ENCODE assay signal across 8 cellular contexts in genomic region chr19:19203012-19203856, GRCh38. TPM values are rescaled to one million over a fixed set of nuclear protein-coding genes. Genes with fewer than 3 reads are reported as not detected.
DNase-seq lines count a peak whose midpoint lies in the region; ATAC-seq, FAIRE-seq and TF ChIP-seq lines count a peak whose summit lies in the region.

NR2C2AP (minus strand) TSS chr19:19203414; CDS start chr19:19203060, 354 bp downstream.

- POLR2A ChIA-PET in BJ (lab: Charles Lee): interaction anchor here (0.7 to 1.0 kb wide), 2 partner anchors 26 to 53 kb away, joined by 3 to 5 read pairs; no protein-coding TSS in a partner anchor

- H3K36me3 Mint-ChIP-seq in memory B cell: peaks cover 6% of the 10 kb centered on the region

- peaks cover 4% of the 10 kb centered on the region for H3K9me3 Mint-ChIP-seq in memory B cell

- FAIRE-seq in HTR-8/SVneo (lab: Jason Lieb, UNC): no peak

- H3K4me3 ChIP-seq in BJ (ENCODE audit: low read depth, low read length): peak within 1 kb of the TSS; percentile 55
- H3K4me3 ChIP-seq in NT2/D1 (ENCODE audit: insufficient read length, low read depth): peak within 1 kb of the TSS; percentile 93
- H3K4me3 ChIP-seq in effector memory CD4-positive, alpha-beta T cell (ENCODE audit: insufficient read depth, low read depth, low read length, poor library complexity, severe bottlenecking): peak within 1 kb of the TSS; percentile 80

- H3K27me3 ChIP-seq in BJ (ENCODE audit: control insufficient read depth, insufficient read depth, low read length) (no peaks in the 10 kb centered on the region), NT2/D1 (ENCODE audit: insufficient read depth, insufficient read length) (peaks cover 43% of the 10 kb centered on the region)
- no peaks in the 10 kb centered on the region for H3K27me3 ChIP-seq in effector memory CD4-positive, alpha-beta T cell (replicated peaks; ENCODE audit: control insufficient read depth, insufficient read depth, low read length, poor library complexity, severe bottlenecking)

- H3K4me1 Mint-ChIP-seq in memory B cell: peaks cover 19% of the 10 kb centered on the region

- H3K4me1 ChIP-seq in NT2/D1 (ENCODE audit: insufficient read depth, insufficient read length): peaks cover 11% of the 10 kb centered on the region
- H3K4me1 ChIP-seq in effector memory CD4-positive, alpha-beta T cell (ENCODE audit: control insufficient read depth, insufficient read depth, low read length, poor library complexity, severe bottlenecking): peaks cover 22% of the 10 kb centered on the region

- DNase-seq in BJ (ENCODE audit: low read depth) (peak; percentile 63), HTR-8/SVneo (ENCODE audit: insufficient read length, low spot score) (peak; percentile 97), NT2/D1 (ENCODE audit: low read depth, low spot score) (peak; percentile 79), memory B cell (ENCODE audit: low spot score in 2 of 2) (peak; percentile 79 to 85)
- DNase-seq in activated CD8-positive, alpha-beta memory T cell treated with anti-CD3 and anti-CD28 coated beads for 48 hours (ENCODE audit: low read depth in 2 of 3, low spot score in 2 of 3): peak; percentile 80 to 90 (median 88)
- peak; percentile 83 to 87 (median 86) for DNase-seq in effector memory CD4-positive, alpha-beta T cell
- DNase-seq in stimulated activated CD8-positive, alpha-beta memory T cell treated with anti-CD3 and anti-CD28 coated beads, Interleukin-12 subunit alpha, Interleukin-12 subunit beta, amount 100 ng/mL, for 1 hour (ENCODE audit: low read depth): peak; percentile 85

- no peak for TF ChIP-seq CTCF in BJ (IDR thresholded peaks at IDR 0.05; ENCODE audit: insufficient read depth, low read depth, low read length)

- H3K4me3 Mint-ChIP-seq in memory B cell: peak within 1 kb of the TSS; percentile 90

- CTCF ChIA-PET in BJ (lab: Yijun Ruan, JAX): interaction anchor here (0.8 to 1.9 kb wide), 3 partner anchors 10 to 29 kb away, joined by 3 to 5 read pairs (median 4); no protein-coding TSS in a partner anchor

- H3K36me3 ChIP-seq in BJ (ENCODE audit: control insufficient read depth, insufficient read depth, low read length) (peaks cover 11% of the 10 kb centered on the region), NT2/D1 (ENCODE audit: insufficient read depth, insufficient read length, low read length) (peaks cover 36% of the 10 kb centered on the region)
- peaks cover 10% of the 10 kb centered on the region for H3K36me3 ChIP-seq in effector memory CD4-positive, alpha-beta T cell (ENCODE audit: control insufficient read depth, insufficient read depth, low read length)

- no peaks in the 10 kb centered on the region for H3K9me3 ChIP-seq in NT2/D1 (ENCODE audit: insufficient read depth, low read length)
- H3K9me3 ChIP-seq in effector memory CD4-positive, alpha-beta T cell (ENCODE audit: control insufficient read depth, low read length): no peaks in the 10 kb centered on the region

- H3K9ac ChIP-seq in NT2/D1 (ENCODE audit: insufficient read length, low read depth): peak within 1 kb of the TSS; percentile 97

- peak; percentile 74 for ATAC-seq in GM19395 (IDR thresholded peaks at IDR 0.05; ENCODE audit: unreplicated experiment)
- ATAC-seq in memory B cell (ENCODE audit: low read depth): peak; percentile 92

- H3K27ac ChIP-seq in effector memory CD4-positive, alpha-beta T cell (ENCODE audit: insufficient read depth, low read length, poor library complexity, severe bottlenecking): peak within 1 kb of the TSS; percentile 66

- peaks cover 12% of the 10 kb centered on the region for H3K27me3 Mint-ChIP-seq in memory B cell

- H3K27ac Mint-ChIP-seq in memory B cell: peak within 1 kb of the TSS; percentile 85

RNA-seq across cellular contexts. Expression of gene NR2C2AP, which starts in this region (rescaled TPM):
- polyA plus RNA-seq in BJ (2011; rRNA removed): 10.0 and 12.1 TPM in 2 replicates
- 2.3 and 6.6 TPM in 2 replicates for polyA minus RNA-seq in BJ (2011; rRNA and poly(A)+ RNA removed)

Comparison
In these comparisons a context has a peak if more than half of its experiments do, and no peak if none do; other contexts are left out.
1. Peak in every context shown above with its lines: DNase-seq, ATAC-seq, H3K4me3 ChIP-seq and H3K27ac ChIP-seq.